1 cellular context compared by ENCODE assay signal in the genomic region with DNA sequence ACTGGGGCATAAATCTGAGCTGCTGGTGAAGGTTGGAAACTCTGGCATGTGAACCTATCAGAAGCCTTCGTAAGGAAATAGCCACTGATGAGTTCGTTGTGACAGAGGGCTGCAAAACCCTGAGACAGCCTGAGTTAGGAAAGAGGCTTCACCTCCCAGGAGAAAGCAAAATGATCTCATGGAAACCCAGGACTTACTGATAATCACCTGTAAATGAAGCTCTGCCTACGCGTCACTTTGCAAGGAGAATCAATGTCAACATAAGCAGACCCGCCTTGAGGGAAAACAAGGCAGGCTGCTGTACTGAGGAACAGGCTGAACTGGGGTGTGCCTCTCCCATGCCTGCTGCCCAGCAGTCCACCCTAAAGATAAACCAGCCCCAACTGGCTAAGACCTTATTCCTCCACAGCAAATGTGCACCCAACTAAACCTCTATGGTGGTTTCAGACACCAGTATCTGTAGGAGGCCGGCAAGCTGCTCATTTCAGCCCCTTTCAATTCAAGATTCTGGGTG.
TF ChIP-seq lines count a peak whose summit lies in the region.

No MANE protein-coding gene starts in this region.

TF ChIP-seq in A549, 52 proteins besides CTCF, POLR2A, EP300 and RAD21 (continued from another document):
- TF ChIP-seq, protein P1, sequence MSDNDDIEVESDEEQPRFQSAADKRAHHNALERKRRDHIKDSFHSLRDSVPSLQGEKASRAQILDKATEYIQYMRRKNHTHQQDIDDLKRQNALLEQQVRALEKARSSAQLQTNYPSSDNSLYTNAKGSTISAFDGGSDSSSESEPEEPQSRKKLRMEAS (IDR thresholded peaks at IDR 0.05) = no peak
- no peak for TF ChIP-seq ZC3H11A (IDR thresholded peaks at IDR 0.05)
- no peak for TF ChIP-seq SREBF2 (IDR thresholded peaks at IDR 0.05)
- TF ChIP-seq NPAS2 (CRISPR knock-in tag; IDR thresholded peaks at IDR 0.05; ENCODE audit: borderline replicate concordance) = no peak
- TF ChIP-seq EHMT2 (IDR thresholded peaks at IDR 0.05; ENCODE audit: low read depth) = no peak
- no peak for TF ChIP-seq CEBPB (IDR thresholded peaks at IDR 0.05)
- no peak for TF ChIP-seq CHD2 (IDR thresholded peaks at IDR 0.05; ENCODE audit: low read length, partially characterized antibody)
TF ChIP-seq in A549: peak in this region for 0.
